34 cellular contexts compared by ENCODE assay signal in the genomic region with DNA sequence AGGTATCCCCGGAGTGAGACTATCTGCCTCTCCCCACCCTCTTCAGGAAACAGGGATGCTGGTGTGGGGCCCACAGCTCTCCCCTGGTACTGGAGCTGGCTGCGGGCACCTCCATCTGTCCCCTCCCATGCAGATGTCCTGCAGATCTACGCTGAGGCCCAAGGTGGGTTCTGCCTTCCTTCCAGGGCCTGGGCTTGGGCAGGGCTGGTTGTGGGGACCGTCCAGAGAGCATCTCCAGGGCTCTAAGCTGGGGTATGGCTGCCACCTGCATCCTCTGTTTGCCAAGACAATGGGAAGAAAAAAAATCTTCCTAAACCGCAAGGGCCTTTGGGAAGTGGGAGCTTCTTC. TPM values are rescaled to one million over a fixed set of nuclear protein-coding genes. Genes with fewer than 3 reads are reported as not detected.
"Had no signal": no experiment of that assay in that cellular context is flagged by ENCODE, and none has a peak within 500 bp of the region (broad histone marks: within the 10 kb centered on the region; RNA-seq: fewer than 3 reads in every experiment).

No MANE protein-coding gene starts in this region.

- H3K36me3 Mint-ChIP-seq: activated CD8-positive, alpha-beta memory T cell treated with anti-CD3 and anti-CD28 coated beads, Interleukin-2, amount 10 ng/mL, durations not matched to agents 7 days and 5 days; activated naive CD8-positive, alpha-beta T cell had no signal

- H3K4me3 ChIP-seq: adrenal gland, body of pancreas, esophagus muscularis mucosa, gastrocnemius medialis had no signal

- ATAC-seq: activated CD4-positive, alpha-beta T cell treated with anti-CD3 and anti-CD28 coated beads for 36 hours; activated CD8-positive, alpha-beta memory T cell treated with anti-CD3 and anti-CD28 coated beads, Interleukin-2, amount 10 ng/mL, durations not matched to agents 7 days and 5 days; activated CD8-positive, alpha-beta T cell treated with anti-CD3 and anti-CD28 coated beads, Interleukin-2, amount 10 ng/mL, durations not matched to agents 7 days and 5 days; body of pancreas; foreskin keratinocyte; gastrocnemius medialis had no signal

- H3K9me3 ChIP-seq: adrenal gland, body of pancreas, esophagus muscularis mucosa, gastrocnemius medialis had no signal

- H3K9me3 Mint-ChIP-seq: activated CD4-positive, alpha-beta memory T cell treated with anti-CD3 and anti-CD28 coated beads for 36 hours; activated naive CD4-positive, alpha-beta T cell treated with anti-CD3 and anti-CD28 coated beads, Interleukin-2, amount 10 ng/mL, durations not matched to agents 7 days and 5 days; activated T-helper 1 cell treated with anti-CD3 and anti-CD28 coated beads, Interleukin-12 subunit alpha, Interleukin-12 subunit beta, Interleukin-2, Interleukin-4 antibody, amounts not matched to agents 30 ng/mL and 10 ng/mL and 1 ng/mL, durations not matched to agents 14 hours and 24 hours and 36 hours; activated T-helper 2 cell treated with anti-CD3 and anti-CD28 coated beads, Interferon-gamma antibody, Interleukin-2, Interleukin-4, amounts not matched to agents 10 μg/mL and 5 μg/mL and 100 μg/mL, durations not matched to agents 14 hours and 24 hours and 36 hours; endodermal cell had no signal

- H3K27ac Mint-ChIP-seq: activated CD4-positive, alpha-beta memory T cell treated with anti-CD3 and anti-CD28 coated beads for 36 hours; activated CD4-positive, alpha-beta T cell treated with anti-CD3 and anti-CD28 coated beads for 36 hours; activated CD4-positive, alpha-beta T cell treated with anti-CD3 and anti-CD28 coated beads, Interleukin-2, amount 10 ng/mL, durations not matched to agents 24 days and 14 days; activated CD8-positive, alpha-beta memory T cell treated with anti-CD3 and anti-CD28 coated beads, Interleukin-2, amount 10 ng/mL, durations not matched to agents 7 days and 5 days; activated CD8-positive, alpha-beta T cell treated with anti-CD3 and anti-CD28 coated beads, Interleukin-2, amount 10 ng/mL, durations not matched to agents 7 days and 5 days; activated naive CD4-positive, alpha-beta T cell treated with anti-CD3 and anti-CD28 coated beads, Interleukin-2, amount 10 ng/mL, durations not matched to agents 7 days and 5 days; activated naive CD8-positive, alpha-beta T cell; activated T-helper 1 cell treated with anti-CD3 and anti-CD28 coated beads, Interleukin-12 subunit alpha, Interleukin-12 subunit beta, Interleukin-2, Interleukin-4 antibody, amounts not matched to agents 30 ng/mL and 10 ng/mL and 1 ng/mL, durations not matched to agents 14 hours and 24 hours and 36 hours; activated T-helper 2 cell treated with anti-CD3 and anti-CD28 coated beads, Interferon-gamma antibody, Interleukin-2, Interleukin-4, amounts not matched to agents 10 μg/mL and 5 μg/mL and 100 μg/mL, durations not matched to agents 14 hours and 24 hours and 36 hours; endodermal cell had no signal

- H3K36me3 ChIP-seq: adrenal gland, gastrocnemius medialis had no signal

- FAIRE-seq: colon had no signal

- H3K4me3 Mint-ChIP-seq: activated CD4-positive, alpha-beta memory T cell treated with anti-CD3 and anti-CD28 coated beads for 36 hours; activated CD4-positive, alpha-beta T cell treated with anti-CD3 and anti-CD28 coated beads for 36 hours; activated CD4-positive, alpha-beta T cell treated with anti-CD3 and anti-CD28 coated beads, Interleukin-2, amount 10 ng/mL, durations not matched to agents 24 days and 14 days; activated CD8-positive, alpha-beta memory T cell treated with anti-CD3 and anti-CD28 coated beads, Interleukin-2, amount 10 ng/mL, durations not matched to agents 7 days and 5 days; activated CD8-positive, alpha-beta T cell treated with anti-CD3 and anti-CD28 coated beads, Interleukin-2, amount 10 ng/mL, durations not matched to agents 7 days and 5 days; activated naive CD4-positive, alpha-beta T cell treated with anti-CD3 and anti-CD28 coated beads, Interleukin-2, amount 10 ng/mL, durations not matched to agents 7 days and 5 days; activated naive CD8-positive, alpha-beta T cell; activated T-helper 1 cell treated with anti-CD3 and anti-CD28 coated beads, Interleukin-12 subunit alpha, Interleukin-12 subunit beta, Interleukin-2, Interleukin-4 antibody, amounts not matched to agents 30 ng/mL and 10 ng/mL and 1 ng/mL, durations not matched to agents 14 hours and 24 hours and 36 hours; endodermal cell had no signal

- H3K27me3 ChIP-seq: adrenal gland, body of pancreas, esophagus muscularis mucosa, foreskin keratinocyte had no signal

- DNase-seq: activated CD4-positive, alpha-beta memory T cell treated with anti-CD3 and anti-CD28 coated beads for 36 hours; activated CD4-positive, alpha-beta T cell treated with anti-CD3 and anti-CD28 coated beads for 36 hours; activated CD4-positive, alpha-beta T cell treated with anti-CD3 and anti-CD28 coated beads, Interleukin-2, amount 10 ng/mL, durations not matched to agents 24 days and 14 days; activated CD4-positive, CD25-positive, alpha-beta regulatory T cell; activated CD4-positive, CD25-positive, alpha-beta regulatory T cell treated with anti-CD3 and anti-CD28 coated beads, Interleukin-2, amount 50 U/mL, for 72 hours; activated CD8-positive, alpha-beta memory T cell treated with anti-CD3 and anti-CD28 coated beads, Interleukin-2, amount 10 ng/mL, durations not matched to agents 7 days and 5 days; activated CD8-positive, alpha-beta memory T cell treated with anti-CD3 and anti-CD28 coated beads, Interleukin-2, amount 50 U/mL, for 4 hours; activated CD8-positive, alpha-beta T cell treated with anti-CD3 and anti-CD28 coated beads, Interleukin-2, amount 10 ng/mL, durations not matched to agents 7 days and 5 days; activated effector memory CD4-positive, alpha-beta T cell treated with anti-CD3 and anti-CD28 coated beads, Interleukin-2, amount 50 U/mL, for 16 hours; activated naive CD4-positive, alpha-beta T cell treated with anti-CD3 and anti-CD28 coated beads, Interleukin-2, amount 10 ng/mL, durations not matched to agents 7 days and 5 days; activated T-cell treated with anti-CD3 and anti-CD28 coated beads, Interleukin-2, amount 50 U/mL, for 1 hour; activated T-cell treated with anti-CD3 and anti-CD28 coated beads, Interleukin-2, amount 50 U/mL, for 48 hours; adrenal gland; amygdala; body of pancreas; caudate nucleus; cortex of kidney; effector CD8-positive, alpha-beta T cell; endodermal cell; foreskin keratinocyte; gastrocnemius medialis; glutamatergic neuron; T-helper 2 cell had no signal

- H3K27ac ChIP-seq: adrenal gland, body of pancreas, esophagus muscularis mucosa, foreskin keratinocyte, gastrocnemius medialis had no signal

RNA-seq across cellular contexts. Expression of gene ZNF205, which starts 35.3 kb away (rescaled TPM):
- total RNA-seq: activated CD8-positive, alpha-beta memory T cell treated with anti-CD3 and anti-CD28 coated beads, Interleukin-2, amount 10 ng/mL, durations not matched to agents 7 days and 5 days; activated CD8-positive, alpha-beta T cell treated with anti-CD3 and anti-CD28 coated beads, Interleukin-2, amount 10 ng/mL, durations not matched to agents 7 days and 5 days had no signal

RNA-seq across cellular contexts. Expression of gene OR1F1, which starts 40.3 kb away (rescaled TPM):
- total RNA-seq: activated CD4-positive, alpha-beta memory T cell treated with anti-CD3 and anti-CD28 coated beads for 36 hours; activated CD4-positive, alpha-beta T cell treated with anti-CD3 and anti-CD28 coated beads for 36 hours; activated CD4-positive, alpha-beta T cell treated with anti-CD3 and anti-CD28 coated beads, Interleukin-2, amount 10 ng/mL, durations not matched to agents 24 days and 14 days; activated CD8-positive, alpha-beta memory T cell treated with anti-CD3 and anti-CD28 coated beads for 36 hours; activated CD8-positive, alpha-beta memory T cell treated with anti-CD3 and anti-CD28 coated beads, Interleukin-2, amount 10 ng/mL, durations not matched to agents 7 days and 5 days; activated CD8-positive, alpha-beta T cell treated with anti-CD3 and anti-CD28 coated beads, Interleukin-2, amount 10 ng/mL, durations not matched to agents 7 days and 5 days; activated T-helper 1 cell treated with anti-CD3 and anti-CD28 coated beads, Interleukin-12 subunit alpha, Interleukin-12 subunit beta, Interleukin-2, Interleukin-4 antibody, amounts not matched to agents 30 ng/mL and 10 ng/mL and 1 ng/mL, durations not matched to agents 14 hours and 24 hours and 36 hours; activated T-helper 2 cell treated with anti-CD3 and anti-CD28 coated beads, Interferon-gamma antibody, Interleukin-2, Interleukin-4, amounts not matched to agents 10 μg/mL and 5 μg/mL and 100 μg/mL, durations not matched to agents 14 hours and 24 hours and 36 hours; adrenal gland; aorta; body of pancreas; dermis microvascular lymphatic vessel endothelial cell; esophagus muscularis mucosa; gastrocnemius medialis; T-helper 1 cell treated with Interleukin-12 subunit alpha and Interleukin-12 subunit beta and Interleukin-4 antibody, amounts not matched to agents 30 ng/mL and 1 ng/mL, for 36 hours had no signal
- polyA plus RNA-seq: adrenal gland, aorta had no signal

RNA-seq across cellular contexts. Expression of gene ZSCAN10, which starts 48.6 kb away (rescaled TPM):
- total RNA-seq: activated CD4-positive, alpha-beta T cell treated with anti-CD3 and anti-CD28 coated beads, Interleukin-2, amount 10 ng/mL, durations not matched to agents 24 days and 14 days; activated CD8-positive, alpha-beta memory T cell treated with anti-CD3 and anti-CD28 coated beads for 36 hours; activated T-helper 1 cell treated with anti-CD3 and anti-CD28 coated beads, Interleukin-12 subunit alpha, Interleukin-12 subunit beta, Interleukin-2, Interleukin-4 antibody, amounts not matched to agents 30 ng/mL and 10 ng/mL and 1 ng/mL, durations not matched to agents 14 hours and 24 hours and 36 hours; activated T-helper 2 cell treated with anti-CD3 and anti-CD28 coated beads, Interferon-gamma antibody, Interleukin-2, Interleukin-4, amounts not matched to agents 10 μg/mL and 5 μg/mL and 100 μg/mL, durations not matched to agents 14 hours and 24 hours and 36 hours; aorta; body of pancreas; chondrocyte; dermis microvascular lymphatic vessel endothelial cell; epithelial cell of proximal tubule; esophagus muscularis mucosa; foreskin keratinocyte; gastrocnemius medialis had no signal
- polyA plus RNA-seq: aorta, foreskin keratinocyte had no signal
